8 cellular contexts compared by ENCODE assay signal in genomic region chr15:78308422-78309021, GRCh38. TPM values are rescaled to one million over a fixed set of nuclear protein-coding genes. Genes with fewer than 3 reads are reported as not detected.
DNase-seq lines count a peak whose midpoint lies in the region; FAIRE-seq and TF ChIP-seq lines count a peak whose summit lies in the region.

No MANE protein-coding gene starts in this region.

- peaks cover 19% of the 10 kb centered on the region for H3K4me1 Mint-ChIP-seq in nephron progenitor cell

- peak; percentile 18 for DNase-seq in Caki2 (ENCODE audit: low read depth)
- DNase-seq in HTR-8/SVneo (ENCODE audit: insufficient read length, low spot score): peak; percentile 82
- DNase-seq in NOMO-1 (lab: John Stamatoyannopoulos, UW; ENCODE audit: unreplicated experiment in 2 of 2): peak; percentile 58 to 68
- DNase-seq in activated T-cell treated with anti-CD3 and anti-CD28 coated beads, Interleukin-2, amount 50 U/mL, for 1 hour: peak; percentile 51
- DNase-seq in fibroblast of peridontal ligament (ENCODE audit: extremely low read depth): peak; percentile 63
- peak; percentile 89 for DNase-seq in nephron progenitor cell
- peak; percentile 65 for DNase-seq in ureter (ENCODE audit: low spot score)
- no peak for DNase-seq in posterior vena cava (ENCODE audit: low spot score)

- peak; percentile 97 for TF ChIP-seq CTCF in nephron progenitor cell (IDR thresholded peaks at IDR 0.05)

- H3K27me3 Mint-ChIP-seq in nephron progenitor cell (ENCODE audit: low read depth, poor library complexity): peaks cover 85% of the 10 kb centered on the region

- H3K27ac Mint-ChIP-seq in nephron progenitor cell: no peak overlapping the region

- in situ Hi-C loops in Caki2 (cut with HindIII; ENCODE audit: low pct_unique_long_range_greater_than_20kb, low sequenced_read_pairs): no loop called here

- H3K4me3 Mint-ChIP-seq in nephron progenitor cell: no peak overlapping the region

- H3K36me3 Mint-ChIP-seq in nephron progenitor cell (ENCODE audit: low read depth): no peaks in the 10 kb centered on the region

- intact Hi-C loops in posterior vena cava (cut with DNase I): no loop called here

- no peak for FAIRE-seq in HTR-8/SVneo (lab: Jason Lieb, UNC)

- H3K9me3 Mint-ChIP-seq in nephron progenitor cell: no peaks in the 10 kb centered on the region

RNA-seq across cellular contexts. Expression of gene SKIC8, which starts 9.1 kb away (rescaled TPM):
- 58.7 and 90.7 TPM in 2 replicates for total RNA-seq in Caki2 (2014; rRNA removed; shearing (Covaris generic); ENCODE audit: low replicate concordance)
- total RNA-seq in ureter (55.7 TPM), posterior vena cava (10 to 100 TPM; 35.0 to 36.8 TPM)

RNA-seq across cellular contexts. Expression of gene CRABP1, which starts 31.6 kb away (rescaled TPM):
- total RNA-seq in Caki2 (2014; rRNA removed; shearing (Covaris generic); ENCODE audit: low replicate concordance): not detected in 2 replicates
- total RNA-seq in ureter (not detected), posterior vena cava (not detected)

RNA-seq across cellular contexts. Expression of gene DNAJA4, which starts 44.2 kb away (rescaled TPM):
- total RNA-seq in Caki2 (2014; rRNA removed; shearing (Covaris generic); ENCODE audit: low replicate concordance): not detected in 2 replicates
- 78.0 TPM for total RNA-seq in ureter
- total RNA-seq in posterior vena cava: 10 to 100 TPM; 22.3 to 56.4 TPM

Comparison
In these comparisons a context has a peak if more than half of its experiments do, and no peak if none do; other contexts are left out.
1. RNA of gene DNAJA4, which starts 44.2 kb away (total RNA-seq): 78.0 TPM in ureter (single experiment) and 22.3 to 56.4 TPM in posterior vena cava; not detected in Caki2; every median in the first group is over 10 times any median in the second.